21 cellular contexts compared by ENCODE assay signal in the genomic region with DNA sequence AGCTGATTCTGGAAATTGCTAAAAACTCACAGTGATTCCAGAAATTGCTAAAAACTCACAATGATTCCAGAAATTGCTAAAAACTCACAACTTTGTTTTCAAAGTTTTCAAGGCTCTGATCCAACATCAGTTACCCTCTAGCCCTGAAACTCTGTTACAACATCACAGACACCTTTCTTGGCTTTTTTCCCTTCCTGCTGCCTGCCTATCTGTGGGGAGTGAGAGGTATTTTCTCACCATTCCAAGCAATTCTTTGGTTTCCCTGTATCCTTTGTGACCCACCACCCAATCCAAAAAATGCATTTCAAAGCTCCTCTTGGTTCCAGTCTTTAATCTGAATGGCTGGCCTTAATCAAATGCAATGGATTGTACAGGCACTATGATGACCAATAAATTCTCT.
"Had no signal": no experiment of that assay in that cellular context is flagged by ENCODE, and none has a peak within 500 bp of the region (broad histone marks: within the 10 kb centered on the region; RNA-seq: fewer than 3 reads in every experiment).

No MANE protein-coding gene starts in this region.

- H3K27ac ChIP-seq: KMS-11 had no signal

- H3K4me3 ChIP-seq: K562 had no signal

- H3K36me3 Mint-ChIP-seq: IgD-negative memory B cell had no signal

- H3K27ac Mint-ChIP-seq: IgD-negative memory B cell had no signal

- H3K9ac ChIP-seq: KMS-11, SK-N-SH had no signal

- H3K4me2 ChIP-seq: KMS-11, SK-N-SH had no signal

- H3K4me1 Mint-ChIP-seq: IgD-negative memory B cell had no signal

- H3K4me3 Mint-ChIP-seq: IgD-negative memory B cell had no signal

- H3K9me3 ChIP-seq: SK-N-SH had no signal

- DNase-seq: Kasumi-1, MM.1S, NCI-H1092 treated with DMSO at 0.1 percent for 48 hours, NCI-H1436, NCI-H187, NCI-H2029, NCI-H2081 treated with DMSO at 0.1 percent for 48 hours, NCI-H2171, NCI-H226, NCI-H446, NCI-H510A, NCI-H524 treated with DMSO at 0.1 percent for 48 hours, NCI-H69, NCI-H774, Right ventricle myocardium superior, RPMI8226, SK-N-SH, SW 1271 had no signal

- H3K27me3 Mint-ChIP-seq: IgD-negative memory B cell had no signal
